Comparison of ENCODE assay signal across 13 cellular contexts in the genomic region with DNA sequence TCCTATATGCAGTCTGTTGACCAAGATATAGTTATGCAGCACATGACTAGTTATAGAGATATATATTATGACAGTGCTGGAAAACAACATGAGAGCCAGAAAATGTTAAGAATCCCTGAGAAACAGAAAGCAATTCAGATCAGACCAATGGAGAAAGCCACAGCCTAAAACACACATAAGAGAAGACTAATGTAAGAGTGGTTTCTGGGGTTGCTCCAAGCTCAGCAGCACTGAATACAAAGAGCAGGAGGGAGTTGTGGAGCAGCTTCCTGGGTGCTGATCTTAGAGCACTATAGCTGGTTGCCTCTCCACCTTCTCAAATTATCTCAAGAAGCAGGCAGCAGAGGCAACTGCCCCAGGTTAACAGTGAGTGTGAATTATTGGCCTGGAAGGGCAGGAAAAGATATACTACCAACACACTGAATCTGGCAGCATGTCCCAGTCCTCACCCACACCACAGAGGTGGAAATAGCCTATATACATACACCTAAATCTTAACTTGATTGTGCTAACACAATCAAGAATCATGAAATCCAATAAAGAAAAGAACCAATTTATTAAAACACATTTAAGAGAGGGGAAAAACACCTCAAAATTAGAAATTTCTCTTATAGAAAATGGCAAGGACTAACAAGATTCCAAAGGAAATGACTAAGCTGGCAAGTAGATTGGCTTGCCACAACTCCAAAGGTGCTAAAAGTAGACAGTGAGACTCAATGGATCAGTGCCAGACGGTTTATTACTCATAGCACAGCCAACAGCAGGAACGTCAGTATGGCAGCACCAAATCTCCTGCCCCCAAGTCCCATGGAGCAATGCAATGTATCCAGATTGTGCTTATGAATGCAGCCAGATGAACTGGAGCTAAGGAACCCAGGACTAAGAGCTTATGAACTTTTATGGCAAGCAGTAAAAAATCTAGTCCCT. TPM values are rescaled to one million over a fixed set of nuclear protein-coding genes. Genes with fewer than 3 reads are reported as not detected.
DNase-seq lines count a peak whose midpoint lies in the region; ATAC-seq, FAIRE-seq and TF ChIP-seq lines count a peak whose summit lies in the region.
"Had no signal": no experiment of that assay in that cellular context is flagged by ENCODE, and none has a peak within 500 bp of the region (broad histone marks: within the 10 kb centered on the region; RNA-seq: fewer than 3 reads in every experiment).

No MANE protein-coding gene starts in this region.

- TF ChIP-seq CTCF in SK-N-SH (IDR thresholded peaks at IDR 0.05) = no peak
- TF ChIP-seq CTCF in fibroblast of villous mesenchyme (IDR thresholded peaks at IDR 0.05; ENCODE audit: insufficient read depth, low read depth, low read length) = no peak

- peaks cover 0 to 16% of the 10 kb centered on the region in 2 experiments; a peak in 2 of 4 replicates for H3K4me1 ChIP-seq in SK-N-SH (ENCODE audit: control insufficient read depth in 1 of 2, insufficient read depth in 2 of 2, low read depth in 1 of 2, low read length in 1 of 2)
- H3K4me1 ChIP-seq: right lobe of liver, testis had no signal

- no peaks in the 10 kb centered on the region for H3K27me3 ChIP-seq in SK-N-SH (ENCODE audit: insufficient read depth)
- H3K27me3 ChIP-seq: dorsolateral prefrontal cortex, right lobe of liver, testis had no signal

- POLR2A ChIA-PET in SK-N-SH (lab: Yijun Ruan, JAX) = no interaction called here

- peak overlapping the region; percentile 4; the same call in 1 of the 2 replicates for H3K9ac ChIP-seq in SK-N-SH

- WGBS in SK-N-SH (ENCODE audit: low lambda C conversion rate) = 35% methylated on average over 2 of the region's 2 CpGs

- ATAC-seq in left ventricle myocardium superior (no peak), GM21390 (IDR thresholded peaks at IDR 0.05; ENCODE audit: unreplicated experiment) (no peak)
- ATAC-seq: activated CD8-positive, alpha-beta T cell treated with anti-CD3 and anti-CD28 coated beads for 36 hours had no signal

- DNase-seq in H54 (ENCODE audit: insufficient read length, low spot score) = peak; percentile 40
- DNase-seq in SK-N-SH = no peak
- DNase-seq in fibroblast of villous mesenchyme (ENCODE audit: low read depth) = peak; percentile 33
- DNase-seq in skeletal muscle cell (ENCODE audit: low read depth) = peak; percentile 83
- no peak for DNase-seq in left ventricle myocardium superior
- no peak for DNase-seq in cerebellum (ENCODE audit: low spot score)
- DNase-seq in stimulated activated CD4-positive, alpha-beta T cell treated with anti-CD3 and anti-CD28 coated beads, Interleukin-15, amount 100 ng/mL, for 24 hours = no peak
- DNase-seq: activated CD8-positive, alpha-beta T cell treated with anti-CD3 and anti-CD28 coated beads for 36 hours; activated naive CD4-positive, alpha-beta T cell treated with anti-CD3 and anti-CD28 coated beads, Interleukin-2, amount 50 U/mL, for 16 hours; right lobe of liver; testis had no signal

- TF ChIP-seq EP300 in SK-N-SH (IDR thresholded peaks at IDR 0.05; ENCODE audit: borderline replicate concordance in 1 of 2, low read depth in 1 of 2, low read length in 1 of 2) = peak in 1 of 2 experiments; percentile 53; a peak in 1 of 4 replicates

- no peaks in the 10 kb centered on the region; the same call in 1 of the 2 replicates for H3K9me3 ChIP-seq in SK-N-SH
- H3K9me3 ChIP-seq: right lobe of liver, testis had no signal

- H3K27ac ChIP-seq in SK-N-SH (ENCODE audit: low read depth in 2 of 2, low read length in 1 of 2) = peak overlapping the region; percentile 22 to 49; a peak in 3 of 4 replicates
- H3K27ac ChIP-seq: dorsolateral prefrontal cortex, right lobe of liver, testis had no signal

- H2AFZ ChIP-seq in SK-N-SH (ENCODE audit: low read depth) = peak overlapping the region; percentile 6; the same call in 1 of the 2 replicates

- intact Hi-C loops in left ventricle myocardium superior (cut with micrococcal nuclease) = no loop called here

- no peak for TF ChIP-seq RAD21 in SK-N-SH (IDR thresholded peaks at IDR 0.05; ENCODE audit: low read length)

- H3K36me3 ChIP-seq in SK-N-SH (replicated peaks in 1 of 2; ENCODE audit: control insufficient read depth in 1 of 2, insufficient read depth in 2 of 2, low read length in 1 of 2) = no peaks in the 10 kb centered on the region
- H3K36me3 ChIP-seq: right lobe of liver had no signal

- CTCF ChIA-PET in SK-N-SH (lab: Yijun Ruan, JAX) = interaction anchor here (1.0 to 2.0 kb wide), 3 partner anchors 19 to 47 kb away, joined by 3 to 6 read pairs (median 4); no protein-coding TSS in a partner anchor

- H3K4me3 ChIP-seq in SK-N-SH (ENCODE audit: low read depth in 2 of 2, low read length in 1 of 2) (no peak overlapping the region), fibroblast of villous mesenchyme (ENCODE audit: low read depth, low read length) (no peak overlapping the region), skeletal muscle cell (ENCODE audit: low read depth, low read length) (no peak overlapping the region)
- H3K4me3 ChIP-seq: dorsolateral prefrontal cortex, right lobe of liver, testis had no signal

- H4K20me1 ChIP-seq in SK-N-SH (ENCODE audit: insufficient read depth) = no peaks in the 10 kb centered on the region

- peak overlapping the region; percentile 16 for H3K4me2 ChIP-seq in SK-N-SH

- peaks cover 12% of the 10 kb centered on the region for H3F3A ChIP-seq in SK-N-SH (replicated peaks; ENCODE audit: insufficient read depth)

- H3K79me2 ChIP-seq in SK-N-SH (ENCODE audit: insufficient read depth) = no peaks in the 10 kb centered on the region

- TF ChIP-seq POLR2A in H54 (IDR thresholded peaks at IDR 0.05; ENCODE audit: low read depth, low read length) = no peak

- H3K9me2 ChIP-seq in SK-N-SH = no peaks in the 10 kb centered on the region

- FAIRE-seq in H54 (lab: Jason Lieb, UNC) = peak; percentile 89

TF ChIP-seq in SK-N-SH, 30 proteins besides CTCF, POLR2A, EP300 and RAD21:
- TF ChIP-seq NFIC (IDR thresholded peaks at IDR 0.05; ENCODE audit: borderline replicate concordance) (peak; percentile 88), JUND (IDR thresholded peaks at IDR 0.05) (peak; percentile 52), TEAD4 (IDR thresholded peaks at IDR 0.05; ENCODE audit: borderline replicate concordance, insufficient read depth) (no peak), SMC3 (IDR thresholded peaks at IDR 0.05; ENCODE audit: low read depth, low read length) (no peak), MXI1 (IDR thresholded peaks at IDR 0.05; ENCODE audit: low read depth, low read length) (no peak), GABPA (IDR thresholded peaks at IDR 0.05; ENCODE audit: low read depth) (no peak), TCF12 (IDR thresholded peaks at IDR 0.05) (peak; percentile 54), YY1 (IDR thresholded peaks at IDR 0.05; ENCODE audit: low read depth) (no peak), FOSL2 (IDR thresholded peaks at IDR 0.05; ENCODE audit: borderline replicate concordance, low read depth) (peak; percentile 69; the same call in 1 of the 2 replicates), RXRA (IDR thresholded peaks at IDR 0.05; ENCODE audit: borderline replicate concordance, low read depth) (no peak)
- TF ChIP-seq, protein P1, sequence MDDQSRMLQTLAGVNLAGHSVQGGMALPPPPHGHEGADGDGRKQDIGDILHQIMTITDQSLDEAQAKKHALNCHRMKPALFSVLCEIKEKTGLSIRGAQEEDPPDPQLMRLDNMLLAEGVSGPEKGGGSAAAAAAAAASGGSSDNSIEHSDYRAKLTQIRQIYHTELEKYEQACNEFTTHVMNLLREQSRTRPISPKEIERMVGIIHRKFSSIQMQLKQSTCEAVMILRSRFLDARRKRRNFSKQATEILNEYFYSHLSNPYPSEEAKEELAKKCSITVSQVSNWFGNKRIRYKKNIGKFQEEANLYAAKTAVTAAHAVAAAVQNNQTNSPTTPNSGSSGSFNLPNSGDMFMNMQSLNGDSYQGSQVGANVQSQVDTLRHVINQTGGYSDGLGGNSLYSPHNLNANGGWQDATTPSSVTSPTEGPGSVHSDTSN (IDR thresholded peaks at IDR 0.05) = 0 out of 2 replicates have a peak, but pooled peaks have one; percentile 18
- TF ChIP-seq, protein P2, sequence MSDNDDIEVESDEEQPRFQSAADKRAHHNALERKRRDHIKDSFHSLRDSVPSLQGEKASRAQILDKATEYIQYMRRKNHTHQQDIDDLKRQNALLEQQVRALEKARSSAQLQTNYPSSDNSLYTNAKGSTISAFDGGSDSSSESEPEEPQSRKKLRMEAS (IDR thresholded peaks at IDR 0.05; ENCODE audit: low read depth) = 0 out of 2 replicates have a peak, but pooled peaks have one; percentile 26

RNA-seq across cellular contexts. Expression of a gene that starts 5.1 kb away (rescaled TPM):
- not detected in 2 replicates for polyA plus RNA-seq in SK-N-SH (2012; rRNA removed)
- not detected in 2 replicates for polyA plus RNA-seq in SK-N-SH (2012; cell fraction: cytosol; rRNA removed)
- polyA plus RNA-seq in SK-N-SH (2012; cell fraction: nucleus; rRNA removed) = not detected in 2 replicates
- not detected in 2 replicates for total RNA-seq in fibroblast of villous mesenchyme
- not detected for total RNA-seq in left ventricle myocardium superior
- total RNA-seq in cerebellum = not detected
- total RNA-seq: activated CD8-positive, alpha-beta T cell treated with anti-CD3 and anti-CD28 coated beads for 36 hours; right lobe of liver had no signal

Comparison
In these comparisons a context has a peak if more than half of its experiments do, and no peak if none do; other contexts are left out.
1. DNase-seq: peak in H54 (single experiment), fibroblast of villous mesenchyme (single experiment) and skeletal muscle cell (single experiment); none in SK-N-SH (single experiment), left ventricle myocardium superior (single experiment), cerebellum (single experiment) and stimulated activated CD4-positive, alpha-beta T cell treated with anti-CD3 and anti-CD28 coated beads, Interleukin-15, amount 100 ng/mL, for 24 hours (single experiment).